1 cellular context compared by ENCODE assay signal in the genomic region with DNA sequence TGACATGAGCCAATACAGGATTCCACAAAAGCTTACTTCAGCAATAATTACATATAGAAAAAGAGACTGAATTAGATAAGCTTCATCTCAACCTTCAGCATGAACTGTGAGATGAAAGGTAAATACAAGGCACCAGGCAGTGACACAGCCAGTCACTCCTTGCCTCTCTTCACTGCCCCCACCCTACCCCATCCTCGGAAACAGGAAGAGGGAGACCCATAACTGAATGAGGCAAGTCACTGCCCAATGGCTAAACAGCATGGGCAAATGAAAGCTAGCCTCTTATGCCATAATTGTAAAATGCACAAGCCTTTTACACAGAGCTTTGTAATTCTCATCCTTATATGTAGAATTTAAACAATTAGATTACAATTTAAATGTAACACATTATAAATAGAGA.
TF ChIP-seq lines count a peak whose summit lies in the region.

No MANE protein-coding gene starts in this region.

TF ChIP-seq in WTC11, 78 proteins besides CTCF, POLR2A, EP300 and RAD21 (continued from another document):
- TF ChIP-seq, protein P1, sequence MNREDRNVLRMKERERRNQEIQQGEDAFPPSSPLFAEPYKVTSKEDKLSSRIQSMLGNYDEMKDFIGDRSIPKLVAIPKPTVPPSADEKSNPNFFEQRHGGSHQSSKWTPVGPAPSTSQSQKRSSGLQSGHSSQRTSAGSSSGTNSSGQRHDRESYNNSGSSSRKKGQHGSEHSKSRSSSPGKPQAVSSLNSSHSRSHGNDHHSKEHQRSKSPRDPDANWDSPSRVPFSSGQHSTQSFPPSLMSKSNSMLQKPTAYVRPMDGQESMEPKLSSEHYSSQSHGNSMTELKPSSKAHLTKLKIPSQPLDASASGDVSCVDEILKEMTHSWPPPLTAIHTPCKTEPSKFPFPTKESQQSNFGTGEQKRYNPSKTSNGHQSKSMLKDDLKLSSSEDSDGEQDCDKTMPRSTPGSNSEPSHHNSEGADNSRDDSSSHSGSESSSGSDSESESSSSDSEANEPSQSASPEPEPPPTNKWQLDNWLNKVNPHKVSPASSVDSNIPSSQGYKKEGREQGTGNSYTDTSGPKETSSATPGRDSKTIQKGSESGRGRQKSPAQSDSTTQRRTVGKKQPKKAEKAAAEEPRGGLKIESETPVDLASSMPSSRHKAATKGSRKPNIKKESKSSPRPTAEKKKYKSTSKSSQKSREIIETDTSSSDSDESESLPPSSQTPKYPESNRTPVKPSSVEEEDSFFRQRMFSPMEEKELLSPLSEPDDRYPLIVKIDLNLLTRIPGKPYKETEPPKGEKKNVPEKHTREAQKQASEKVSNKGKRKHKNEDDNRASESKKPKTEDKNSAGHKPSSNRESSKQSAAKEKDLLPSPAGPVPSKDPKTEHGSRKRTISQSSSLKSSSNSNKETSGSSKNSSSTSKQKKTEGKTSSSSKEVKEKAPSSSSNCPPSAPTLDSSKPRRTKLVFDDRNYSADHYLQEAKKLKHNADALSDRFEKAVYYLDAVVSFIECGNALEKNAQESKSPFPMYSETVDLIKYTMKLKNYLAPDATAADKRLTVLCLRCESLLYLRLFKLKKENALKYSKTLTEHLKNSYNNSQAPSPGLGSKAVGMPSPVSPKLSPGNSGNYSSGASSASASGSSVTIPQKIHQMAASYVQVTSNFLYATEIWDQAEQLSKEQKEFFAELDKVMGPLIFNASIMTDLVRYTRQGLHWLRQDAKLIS (CRISPR knock-in tag; IDR thresholded peaks at IDR 0.05; ENCODE audit: borderline replicate concordance): no peak
- TF ChIP-seq ATF1 (CRISPR knock-in tag; IDR thresholded peaks at IDR 0.05) (no peak), ZNF219 (CRISPR knock-in tag; IDR thresholded peaks at IDR 0.05; ENCODE audit: borderline replicate concordance) (no peak), ZNF281 (CRISPR knock-in tag; IDR thresholded peaks at IDR 0.05) (no peak), SP1 (CRISPR knock-in tag; conservative IDR thresholded peaks at IDR 0.05) (no peak), E2F5 (CRISPR knock-in tag; IDR thresholded peaks at IDR 0.05) (no peak), SMAD3 (CRISPR knock-in tag; IDR thresholded peaks at IDR 0.05; ENCODE audit: borderline replicate concordance) (no peak), ZNF263 (CRISPR knock-in tag; IDR thresholded peaks at IDR 0.05; ENCODE audit: low read depth) (no peak), USF2 (CRISPR knock-in tag; IDR thresholded peaks at IDR 0.05) (no peak), MYBL2 (CRISPR knock-in tag; IDR thresholded peaks at IDR 0.05) (no peak), SOX15 (CRISPR knock-in tag; IDR thresholded peaks at IDR 0.05) (no peak), ESRRA (CRISPR knock-in tag; IDR thresholded peaks at IDR 0.05; ENCODE audit: borderline replicate concordance) (no peak), USF1 (CRISPR knock-in tag; IDR thresholded peaks at IDR 0.05) (no peak), GTF2I (CRISPR knock-in tag; conservative IDR thresholded peaks at IDR 0.05) (no peak), E2F4 (CRISPR knock-in tag; IDR thresholded peaks at IDR 0.05; ENCODE audit: borderline replicate concordance, low read depth) (no peak), ERG (CRISPR knock-in tag; IDR thresholded peaks at IDR 0.05) (no peak), ZNF121 (CRISPR knock-in tag; IDR thresholded peaks at IDR 0.05) (no peak)
- TF ChIP-seq, protein P2, sequence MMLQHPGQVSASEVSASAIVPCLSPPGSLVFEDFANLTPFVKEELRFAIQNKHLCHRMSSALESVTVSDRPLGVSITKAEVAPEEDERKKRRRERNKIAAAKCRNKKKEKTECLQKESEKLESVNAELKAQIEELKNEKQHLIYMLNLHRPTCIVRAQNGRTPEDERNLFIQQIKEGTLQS (CRISPR knock-in tag; conservative IDR thresholded peaks at IDR 0.05): no peak
